1 cellular context compared by ENCODE assay signal in genomic region chr1:910311-910880, GRCh38.
TF ChIP-seq lines count a peak whose summit lies in the region.

No MANE protein-coding gene starts in this region.

TF ChIP-seq in SK-N-SH treated with all-trans-retinoic acid at 6 μM for 48 hours, 23 proteins besides CTCF, POLR2A, EP300 and RAD21 (continued from another document):
- TF ChIP-seq PATZ1 (CRISPR knock-in tag; IDR thresholded peaks at IDR 0.05; ENCODE audit: borderline replicate concordance) (no peak), GLIS3 (CRISPR knock-in tag; IDR thresholded peaks at IDR 0.05) (no peak), ESRRG (CRISPR knock-in tag; IDR thresholded peaks at IDR 0.05) (no peak), ZC3H10 (CRISPR knock-in tag; IDR thresholded peaks at IDR 0.05) (no peak), TOX (CRISPR knock-in tag; IDR thresholded peaks at IDR 0.05; ENCODE audit: borderline replicate concordance) (no peak), ZFP3 (CRISPR knock-in tag; IDR thresholded peaks at IDR 0.05) (no peak), ZNF70 (CRISPR knock-in tag; IDR thresholded peaks at IDR 0.05) (no peak)
